In the genomic region with DNA sequence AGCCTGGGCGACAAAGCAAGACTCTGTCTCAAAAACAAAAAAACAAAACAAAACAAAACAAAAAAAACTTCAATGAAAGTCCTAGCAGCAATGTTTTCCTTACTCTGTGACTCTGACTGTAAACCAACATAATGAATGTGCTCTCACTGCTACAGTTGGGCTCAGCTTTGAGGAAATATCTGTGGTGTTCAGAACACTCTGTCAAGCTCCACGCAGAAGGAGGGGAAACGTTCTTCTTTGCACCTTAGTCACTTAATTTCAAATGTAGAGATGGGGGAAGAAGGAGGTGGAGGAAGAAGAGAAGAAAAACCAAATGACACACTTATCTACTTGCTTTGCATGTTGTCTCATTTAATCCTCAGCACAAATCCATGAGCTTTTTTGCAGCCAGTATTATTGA, we compare ENCODE assay signal across 17 cellular contexts.
DNase-seq lines count a peak whose midpoint lies in the region; ATAC-seq and TF ChIP-seq lines count a peak whose summit lies in the region.
"Had no signal": no experiment of that assay in that cellular context is flagged by ENCODE, and none has a peak within 500 bp of the region (broad histone marks: within the 10 kb centered on the region; RNA-seq: fewer than 3 reads in every experiment).

No MANE protein-coding gene starts in this region.

- H3K79me2 ChIP-seq in H9 (ENCODE audit: insufficient read depth, low read length): no peaks in the 10 kb centered on the region

- H3K23ac ChIP-seq in H9 (ENCODE audit: insufficient read length, low read depth, low read length): no peak overlapping the region

- no peaks in the 10 kb centered on the region for H4K20me1 ChIP-seq in H9 (ENCODE audit: control insufficient read depth, insufficient read depth, insufficient read length)

- H2BK5ac ChIP-seq in H9 (ENCODE audit: insufficient read length, low read length): no peak overlapping the region

- no peak overlapping the region for H2BK15ac ChIP-seq in H9 (ENCODE audit: low read depth, low read length)

- H3K4me2 ChIP-seq in H9 (ENCODE audit: insufficient read depth, insufficient read length, low read length): no peak overlapping the region

- H2BK12ac ChIP-seq in H9 (ENCODE audit: insufficient read length, low read depth, low read length): no peak overlapping the region

- TF ChIP-seq CTCF in nephron progenitor cell (IDR thresholded peaks at IDR 0.05) (no peak), H9 (conservative IDR thresholded peaks at IDR 0.05) (no peak)

- peak overlapping the region; percentile 54 for H3K27ac ChIP-seq in caudate nucleus (ENCODE audit: low read depth, low read length)
- H3K27ac ChIP-seq in H9 (ENCODE audit: insufficient read length, low read depth, low read length): no peak overlapping the region
- H3K27ac ChIP-seq: HL-60 had no signal

- no CpG with 5 or more reads among the region's 3 CpGs for WGBS in H9 (ENCODE audit: extremely low coverage, insufficient read length, low lambda C conversion rate)

- H3K36me3 Mint-ChIP-seq in nephron progenitor cell (ENCODE audit: low read depth) (no peaks in the 10 kb centered on the region), H9 (ENCODE audit: insufficient read depth in 1 of 3, low read depth in 3 of 3) (no peaks in the 10 kb centered on the region)
- H3K36me3 Mint-ChIP-seq: CD4-positive, CD25-positive, alpha-beta regulatory T cell; CD8-positive, alpha-beta memory T cell had no signal

- no peak overlapping the region for H3K18ac ChIP-seq in H9 (ENCODE audit: insufficient read length, low read depth, low read length)

- H3K4ac ChIP-seq in H9 (ENCODE audit: low read depth, low read length): no peak overlapping the region

- no peak overlapping the region for H2AK5ac ChIP-seq in H9 (ENCODE audit: insufficient read length, low read length)

- H3K23me2 ChIP-seq in H9 (ENCODE audit: insufficient read length, low read depth, low read length, poor library complexity, severe bottlenecking): no peaks in the 10 kb centered on the region

- no peak overlapping the region for H3K9ac ChIP-seq in H9 (ENCODE audit: extremely low read depth, insufficient read length, low read length)

- H3K4me3 Mint-ChIP-seq in nephron progenitor cell: no peak overlapping the region
- no peak overlapping the region for H3K4me3 Mint-ChIP-seq in H9
- H3K4me3 Mint-ChIP-seq: CD4-positive, CD25-positive, alpha-beta regulatory T cell; CD8-positive, alpha-beta memory T cell had no signal

- H4K8ac ChIP-seq in H9 (replicated peaks; ENCODE audit: insufficient read length, low read depth, low read length): no peak overlapping the region

- H3K27ac Mint-ChIP-seq in nephron progenitor cell (peak overlapping the region; percentile 64), H9 (no peak overlapping the region)
- H3K27ac Mint-ChIP-seq: CD8-positive, alpha-beta memory T cell had no signal

- no peak overlapping the region for H4K5ac ChIP-seq in H9 (ENCODE audit: insufficient read length, low read depth, low read length)

- H3K27me3 ChIP-seq in H9 (ENCODE audit: insufficient read depth, low read length): no peaks in the 10 kb centered on the region
- H3K27me3 ChIP-seq: BE2C had no signal

- no peak overlapping the region for H4K91ac ChIP-seq in H9 (ENCODE audit: insufficient read length, low read depth, low read length)

- no peak overlapping the region for H2AFZ ChIP-seq in H9 (ENCODE audit: low read length)

- no peak overlapping the region for H2BK20ac ChIP-seq in H9 (ENCODE audit: low read depth, low read length, poor library complexity, severe bottlenecking)

- ATAC-seq in HG02759 (IDR thresholded peaks at IDR 0.05; ENCODE audit: unreplicated experiment) (no peak), GM21529 (IDR thresholded peaks at IDR 0.05; ENCODE audit: unreplicated experiment) (no peak), HG02588 (IDR thresholded peaks at IDR 0.05; ENCODE audit: unreplicated experiment) (no peak)

- no peak overlapping the region for H3K56ac ChIP-seq in H9 (ENCODE audit: insufficient read length, low read depth, low read length)

- H3K9me3 Mint-ChIP-seq in nephron progenitor cell: no peaks in the 10 kb centered on the region
- H3K9me3 Mint-ChIP-seq in H9: no peaks in the 10 kb centered on the region

- peaks cover 3% of the 10 kb centered on the region; the same call in 1 of the 2 replicates for H3K4me1 ChIP-seq in H9 (ENCODE audit: insufficient read depth, low read length)
- H3K4me1 ChIP-seq: BE2C had no signal

- H3K27me3 Mint-ChIP-seq in nephron progenitor cell (ENCODE audit: low read depth, poor library complexity) (peaks cover 5% of the 10 kb centered on the region), H9 (ENCODE audit: low read depth) (no peaks in the 10 kb centered on the region; the same call in 1 of the 2 replicates)
- H3K27me3 Mint-ChIP-seq: CD4-positive, CD25-positive, alpha-beta regulatory T cell had no signal

- no peaks in the 10 kb centered on the region for H3K79me1 ChIP-seq in H9 (ENCODE audit: insufficient read depth, low read depth, low read length, poor library complexity, severe bottlenecking)

- H3K9me3 ChIP-seq in H9 (ENCODE audit: control insufficient read depth, low read depth, low read length): no peaks in the 10 kb centered on the region
- H3K9me3 ChIP-seq: BE2C, HAP-1 had no signal

- no peak overlapping the region for H3T11ph ChIP-seq in H9 (ENCODE audit: low read length)

- no peak overlapping the region for H3K14ac ChIP-seq in H9 (ENCODE audit: insufficient read depth, low read length)

- no peak overlapping the region for H2BK120ac ChIP-seq in H9 (ENCODE audit: low read depth, low read length, poor library complexity, severe bottlenecking)

- peak; percentile 4 for DNase-seq in LHCN-M2 (ENCODE audit: low read depth)
- DNase-seq in caudate nucleus (lab: John Stamatoyannopoulos, UW): peak in 9 of 61 donors; percentile 9 to 78 (median 26)
- DNase-seq in nephron progenitor cell: no peak
- no peak for DNase-seq in H9
- DNase-seq: BE2C; C1 segment of cervical spinal cord; CD4-positive, CD25-positive, alpha-beta regulatory T cell; CD8-positive, alpha-beta memory T cell; COR-L47; DMS 273 treated with DMSO at 0.1 percent for 48 hours; DMS53; GDM1 had no signal

- H3K4me1 Mint-ChIP-seq in nephron progenitor cell (peaks cover 12% of the 10 kb centered on the region), H9 (peaks cover 12 to 16% of the 10 kb centered on the region in 2 experiments)
- H3K4me1 Mint-ChIP-seq: CD4-positive, CD25-positive, alpha-beta regulatory T cell; CD8-positive, alpha-beta memory T cell had no signal
